9 cellular contexts compared by ENCODE assay signal in the genomic region with DNA sequence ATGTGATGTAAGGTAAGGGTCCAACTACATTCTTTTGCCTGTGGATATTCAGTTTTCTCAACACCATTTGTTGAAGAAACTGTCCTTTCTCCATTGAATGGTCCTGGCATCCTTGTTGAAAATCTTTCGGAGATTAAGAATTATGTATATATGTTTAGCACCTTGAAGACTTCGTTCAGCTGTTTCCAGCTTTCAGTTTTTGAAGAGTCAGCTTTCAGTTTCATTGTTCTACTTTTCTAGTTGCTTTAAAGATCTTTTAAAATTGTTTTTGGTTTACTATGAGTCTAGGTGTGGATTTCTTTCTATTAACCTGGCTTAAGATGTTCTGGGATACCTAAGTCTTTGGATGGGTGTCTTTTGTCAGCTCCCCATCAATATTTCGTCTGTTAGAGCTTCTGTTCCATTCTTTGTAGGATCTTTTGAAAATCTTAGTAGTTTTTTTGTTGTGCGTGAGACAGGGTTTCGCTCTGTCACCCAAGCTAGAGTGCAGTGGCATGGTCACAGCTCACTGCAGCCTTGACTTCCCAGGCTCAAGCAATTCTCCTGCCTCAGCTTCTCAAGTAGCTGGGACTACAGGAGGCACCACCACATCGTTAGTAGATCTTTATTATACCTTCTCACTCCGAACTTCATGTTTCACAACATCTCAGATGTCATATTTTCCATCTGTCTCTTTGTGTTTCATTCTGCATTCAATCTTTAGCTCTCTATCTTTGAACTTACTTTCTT.
DNase-seq lines count a peak whose midpoint lies in the region; ATAC-seq and TF ChIP-seq lines count a peak whose summit lies in the region.
"Had no signal": no experiment of that assay in that cellular context is flagged by ENCODE, and none has a peak within 500 bp of the region (broad histone marks: within the 10 kb centered on the region; RNA-seq: fewer than 3 reads in every experiment).

No MANE protein-coding gene starts in this region.

- POLR2A ChIA-PET in SK-N-SH (lab: Yijun Ruan, JAX) (no interaction called here), activated B cell treated with CpG ODN at 0.5 μM for 24 hours (lab: Charles Lee) (no interaction called here)

- H3K9me3 ChIP-seq in SK-N-SH, result no peaks in the 10 kb centered on the region
- H3K9me3 ChIP-seq in testis, result no peaks in the 10 kb centered on the region
- H3K9me3 ChIP-seq: SJSA1 had no signal

- H2AFZ ChIP-seq in SK-N-SH (ENCODE audit: low read depth), result peak overlapping the region; percentile 44; the same call in 1 of the 2 replicates

- 51% methylated on average over 7 of the region's 7 CpGs for WGBS in SK-N-SH (ENCODE audit: low lambda C conversion rate)
- WGBS in testis, 2 donors, result 93 to 96% methylated on average over 7 of the region's 7 CpGs

- no peaks in the 10 kb centered on the region for H3K36me3 Mint-ChIP-seq in activated B cell treated with CpG ODN at 0.5 μM for 24 hours (ENCODE audit: low read depth)

- no peaks in the 10 kb centered on the region for H3K79me2 ChIP-seq in SK-N-SH (ENCODE audit: insufficient read depth)

- H3K4me3 ChIP-seq in SK-N-SH (ENCODE audit: low read depth in 2 of 2, low read length in 1 of 2) (no peak overlapping the region), testis (no peak overlapping the region)
- H3K4me3 ChIP-seq: SJSA1 had no signal

- intact Hi-C loops in activated B cell treated with CpG ODN at 0.5 μM for 24 hours (cut with micrococcal nuclease), result loop anchor here (5.0 to 10.0 kb wide), 4 partner anchors 123 to 733 kb away; a partner anchor contains a TSS
- intact Hi-C loops in testis (cut with DNase I; ENCODE audit: low total_unique reads), result no loop called here

- no peaks in the 10 kb centered on the region for H3F3A ChIP-seq in SK-N-SH (replicated peaks; ENCODE audit: insufficient read depth)

- H4K20me1 ChIP-seq in SK-N-SH (ENCODE audit: insufficient read depth), result no peaks in the 10 kb centered on the region

- TF ChIP-seq POLR2A in testis (IDR thresholded peaks at IDR 0.05), result no peak

- CTCF ChIA-PET in SK-N-SH (lab: Yijun Ruan, JAX), result no interaction called here
- CTCF ChIA-PET in activated B cell treated with CpG ODN at 0.5 μM for 24 hours (lab: Charles Lee), result interaction anchor here (1.2 kb wide), 1 partner anchor 122 kb away, joined by 3 read pairs; no protein-coding TSS in a partner anchor

- H3K4me1 ChIP-seq in SK-N-SH (ENCODE audit: control insufficient read depth in 1 of 2, insufficient read depth in 2 of 2, low read depth in 1 of 2, low read length in 1 of 2) (peaks cover 2 to 4% of the 10 kb centered on the region in 2 experiments; a peak in 2 of 4 replicates), testis (no peaks in the 10 kb centered on the region)
- H3K4me1 ChIP-seq: SJSA1 had no signal

- in situ Hi-C loops in G401 (cut with HindIII; ENCODE audit: low sequenced_read_pairs), result no loop called here

- H3K9ac ChIP-seq in SK-N-SH, result no peak overlapping the region

- H3K9me3 Mint-ChIP-seq in activated B cell treated with CpG ODN at 0.5 μM for 24 hours, result no peaks in the 10 kb centered on the region

- no peak overlapping the region for H3K27ac ChIP-seq in SK-N-SH (ENCODE audit: low read depth in 2 of 2, low read length in 1 of 2)
- H3K27ac ChIP-seq in testis, result no peak overlapping the region
- H3K27ac ChIP-seq: SJSA1 had no signal

- H3K4me2 ChIP-seq in SK-N-SH, result no peak overlapping the region

- DNase-seq in SK-N-SH, result no peak
- DNase-seq in activated B cell treated with CpG ODN at 0.5 μM for 24 hours, result no peak
- DNase-seq in stimulated activated naive CD4-positive, alpha-beta T cell treated with Interleukin-2 at 50 U/mL for 16 hours (lab: John Stamatoyannopoulos, UW), result peak; percentile 32
- no peak for DNase-seq in testis
- DNase-seq in G401 (ENCODE audit: low spot score), result no peak
- no peak for DNase-seq in NCI-H1436 treated with DMSO at 0.1 percent for 48 hours (lab: John Stamatoyannopoulos, UW)

- H3K27me3 Mint-ChIP-seq in activated B cell treated with CpG ODN at 0.5 μM for 24 hours, result no peaks in the 10 kb centered on the region

- no peak for ATAC-seq in SK-N-SH treated with all-trans-retinoic acid at 6 μM for 48 hours
- ATAC-seq in HG02938 (IDR thresholded peaks at IDR 0.05; ENCODE audit: unreplicated experiment), result peak; percentile 48
- peak; percentile 42 for ATAC-seq in activated B cell treated with CpG ODN at 0.5 μM for 24 hours (ENCODE audit: low read depth)

- peak overlapping the region; percentile 84 for H3K4me3 Mint-ChIP-seq in activated B cell treated with CpG ODN at 0.5 μM for 24 hours

- no peak for TF ChIP-seq CTCF in SK-N-SH (IDR thresholded peaks at IDR 0.05)
- no peak for TF ChIP-seq CTCF in activated B cell treated with CpG ODN at 0.5 μM for 24 hours (IDR thresholded peaks at IDR 0.05)
- no peak for TF ChIP-seq CTCF in testis (IDR thresholded peaks at IDR 0.05)

- H3K4me1 Mint-ChIP-seq in activated B cell treated with CpG ODN at 0.5 μM for 24 hours, result peaks cover 48% of the 10 kb centered on the region

- H3K36me3 ChIP-seq in SK-N-SH (replicated peaks in 1 of 2; ENCODE audit: control insufficient read depth in 1 of 2, insufficient read depth in 2 of 2, low read length in 1 of 2), result no peaks in the 10 kb centered on the region
- no peaks in the 10 kb centered on the region for H3K36me3 ChIP-seq in testis (ENCODE audit: low read depth, missing control alignments)
- H3K36me3 ChIP-seq: SJSA1 had no signal

- no peak for TF ChIP-seq RAD21 in SK-N-SH (IDR thresholded peaks at IDR 0.05; ENCODE audit: low read length)

- H3K27me3 ChIP-seq in SK-N-SH (ENCODE audit: insufficient read depth), result no peaks in the 10 kb centered on the region
- no peaks in the 10 kb centered on the region for H3K27me3 ChIP-seq in testis
- H3K27me3 ChIP-seq: SJSA1 had no signal

- TF ChIP-seq EP300 in SK-N-SH (IDR thresholded peaks at IDR 0.05; ENCODE audit: borderline replicate concordance in 1 of 2, low read depth in 1 of 2, low read length in 1 of 2), result no peak

- peak overlapping the region; percentile 92 for H3K27ac Mint-ChIP-seq in activated B cell treated with CpG ODN at 0.5 μM for 24 hours

- H3K9me2 ChIP-seq in SK-N-SH, result no peaks in the 10 kb centered on the region

TF ChIP-seq in SK-N-SH, 30 proteins besides CTCF, POLR2A, EP300 and RAD21:
- TF ChIP-seq, protein P1, sequence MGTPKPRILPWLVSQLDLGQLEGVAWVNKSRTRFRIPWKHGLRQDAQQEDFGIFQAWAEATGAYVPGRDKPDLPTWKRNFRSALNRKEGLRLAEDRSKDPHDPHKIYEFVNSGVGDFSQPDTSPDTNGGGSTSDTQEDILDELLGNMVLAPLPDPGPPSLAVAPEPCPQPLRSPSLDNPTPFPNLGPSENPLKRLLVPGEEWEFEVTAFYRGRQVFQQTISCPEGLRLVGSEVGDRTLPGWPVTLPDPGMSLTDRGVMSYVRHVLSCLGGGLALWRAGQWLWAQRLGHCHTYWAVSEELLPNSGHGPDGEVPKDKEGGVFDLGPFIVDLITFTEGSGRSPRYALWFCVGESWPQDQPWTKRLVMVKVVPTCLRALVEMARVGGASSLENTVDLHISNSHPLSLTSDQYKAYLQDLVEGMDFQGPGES (IDR thresholded peaks at IDR 0.05; ENCODE audit: low read depth, low read length), result no peak
- TF ChIP-seq NRF1 (IDR thresholded peaks at IDR 0.05; ENCODE audit: low read depth, low read length) (no peak), YY1 (IDR thresholded peaks at IDR 0.05; ENCODE audit: low read depth) (no peak)
- TF ChIP-seq, protein P2, sequence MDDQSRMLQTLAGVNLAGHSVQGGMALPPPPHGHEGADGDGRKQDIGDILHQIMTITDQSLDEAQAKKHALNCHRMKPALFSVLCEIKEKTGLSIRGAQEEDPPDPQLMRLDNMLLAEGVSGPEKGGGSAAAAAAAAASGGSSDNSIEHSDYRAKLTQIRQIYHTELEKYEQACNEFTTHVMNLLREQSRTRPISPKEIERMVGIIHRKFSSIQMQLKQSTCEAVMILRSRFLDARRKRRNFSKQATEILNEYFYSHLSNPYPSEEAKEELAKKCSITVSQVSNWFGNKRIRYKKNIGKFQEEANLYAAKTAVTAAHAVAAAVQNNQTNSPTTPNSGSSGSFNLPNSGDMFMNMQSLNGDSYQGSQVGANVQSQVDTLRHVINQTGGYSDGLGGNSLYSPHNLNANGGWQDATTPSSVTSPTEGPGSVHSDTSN (IDR thresholded peaks at IDR 0.05), result no peak

TF ChIP-seq in SK-N-SH treated with all-trans-retinoic acid at 6 μM for 48 hours, 23 proteins besides CTCF, POLR2A, EP300 and RAD21 (continues in another document):
- TF ChIP-seq RARB (CRISPR knock-in tag; IDR thresholded peaks at IDR 0.05) (no peak), ZNF8 (CRISPR knock-in tag; IDR thresholded peaks at IDR 0.05) (no peak), TOX (CRISPR knock-in tag; IDR thresholded peaks at IDR 0.05; ENCODE audit: borderline replicate concordance) (no peak), SNAI2 (CRISPR knock-in tag; IDR thresholded peaks at IDR 0.05) (no peak), ZFP3 (CRISPR knock-in tag; IDR thresholded peaks at IDR 0.05) (no peak), TCF4 (CRISPR knock-in tag; IDR thresholded peaks at IDR 0.05; ENCODE audit: borderline replicate concordance) (no peak), GLIS3 (CRISPR knock-in tag; IDR thresholded peaks at IDR 0.05) (no peak), OSR1 (CRISPR knock-in tag; IDR thresholded peaks at IDR 0.05) (no peak), ZC3H10 (CRISPR knock-in tag; IDR thresholded peaks at IDR 0.05) (no peak)
- TF ChIP-seq, protein P3, sequence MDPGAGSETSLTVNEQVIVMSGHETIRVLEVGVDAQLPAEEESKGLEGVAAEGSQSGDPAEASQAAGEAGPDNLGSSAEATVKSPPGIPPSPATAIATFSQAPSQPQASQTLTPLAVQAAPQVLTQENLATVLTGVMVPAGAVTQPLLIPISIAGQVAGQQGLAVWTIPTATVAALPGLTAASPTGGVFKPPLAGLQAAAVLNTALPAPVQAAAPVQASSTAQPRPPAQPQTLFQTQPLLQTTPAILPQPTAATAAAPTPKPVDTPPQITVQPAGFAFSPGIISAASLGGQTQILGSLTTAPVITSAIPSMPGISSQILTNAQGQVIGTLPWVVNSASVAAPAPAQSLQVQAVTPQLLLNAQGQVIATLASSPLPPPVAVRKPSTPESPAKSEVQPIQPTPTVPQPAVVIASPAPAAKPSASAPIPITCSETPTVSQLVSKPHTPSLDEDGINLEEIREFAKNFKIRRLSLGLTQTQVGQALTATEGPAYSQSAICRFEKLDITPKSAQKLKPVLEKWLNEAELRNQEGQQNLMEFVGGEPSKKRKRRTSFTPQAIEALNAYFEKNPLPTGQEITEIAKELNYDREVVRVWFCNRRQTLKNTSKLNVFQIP (CRISPR knock-in tag; IDR thresholded peaks at IDR 0.05; ENCODE audit: borderline replicate concordance, low read depth), result no peak
